Comparison of ENCODE assay signal across 18 cellular contexts in the genomic region with DNA sequence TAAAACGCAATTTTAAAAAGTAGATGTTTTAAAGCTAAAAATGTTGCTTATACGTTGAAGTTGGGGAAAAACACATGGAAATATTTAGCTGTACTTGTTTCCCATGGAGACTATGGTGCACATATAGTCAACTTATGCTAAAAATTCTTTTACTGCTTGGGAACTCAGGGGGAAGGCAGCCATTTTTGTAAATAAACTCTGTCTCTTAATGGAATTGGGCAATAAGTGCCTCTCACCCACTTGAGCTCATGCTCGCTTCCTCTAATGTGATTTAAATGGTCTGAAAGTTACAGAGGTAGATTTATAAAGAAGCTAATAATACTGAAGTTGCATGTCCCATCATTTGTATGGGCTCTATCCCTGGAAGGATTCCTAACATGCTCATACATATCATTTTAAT.
"Had no signal": no experiment of that assay in that cellular context is flagged by ENCODE, and none has a peak within 500 bp of the region (broad histone marks: within the 10 kb centered on the region; RNA-seq: fewer than 3 reads in every experiment).

No MANE protein-coding gene starts in this region.

- H3K4me1 ChIP-seq: ascending aorta, colonic mucosa, prostate gland, right atrium auricular region, tibial artery had no signal

- H3K9me3 ChIP-seq: ascending aorta, colonic mucosa, prostate gland, right atrium auricular region, tibial artery had no signal

- H3K27me3 Mint-ChIP-seq: activated naive CD4-positive, alpha-beta T cell treated with anti-CD3 and anti-CD28 coated beads, Interleukin-2, amount 50 U/mL, for 24 hours; central memory CD8-positive, alpha-beta T cell; naive thymus-derived CD4-positive, alpha-beta T cell had no signal

- DNase-seq: activated CD4-positive, alpha-beta T cell treated with anti-CD3 and anti-CD28 coated beads for 1 hour; activated gamma-delta T cell; colonic mucosa; endodermal cell; foreskin fibroblast; naive thymus-derived CD4-positive, alpha-beta T cell; stimulated activated CD4-positive, alpha-beta T cell treated with anti-CD3 and anti-CD28 coated beads, Interleukin-2, amount 100 ng/mL, for 24 hours; stimulated activated naive CD4-positive, alpha-beta T cell treated with Interleukin-2 at 50 U/mL for 16 hours; substantia nigra; tibial artery; WERI-Rb-1 had no signal

- H3K4me1 Mint-ChIP-seq: activated naive CD4-positive, alpha-beta T cell treated with anti-CD3 and anti-CD28 coated beads, Interleukin-2, amount 50 U/mL, for 24 hours; central memory CD8-positive, alpha-beta T cell; endodermal cell; memory B cell; naive thymus-derived CD4-positive, alpha-beta T cell had no signal

- H3K9me3 Mint-ChIP-seq: activated naive CD4-positive, alpha-beta T cell treated with anti-CD3 and anti-CD28 coated beads, Interleukin-2, amount 50 U/mL, for 24 hours; endodermal cell; memory B cell had no signal

- H3K27me3 ChIP-seq: ascending aorta, colonic mucosa, right atrium auricular region, tibial artery had no signal

- H3K36me3 Mint-ChIP-seq: activated naive CD4-positive, alpha-beta T cell treated with anti-CD3 and anti-CD28 coated beads, Interleukin-2, amount 50 U/mL, for 24 hours; memory B cell; naive thymus-derived CD4-positive, alpha-beta T cell had no signal

- H3K4me3 Mint-ChIP-seq: activated naive CD4-positive, alpha-beta T cell treated with anti-CD3 and anti-CD28 coated beads, Interleukin-2, amount 50 U/mL, for 24 hours; central memory CD8-positive, alpha-beta T cell; endodermal cell; memory B cell; naive thymus-derived CD4-positive, alpha-beta T cell had no signal

- H3K27ac Mint-ChIP-seq: activated naive CD4-positive, alpha-beta T cell treated with anti-CD3 and anti-CD28 coated beads, Interleukin-2, amount 50 U/mL, for 24 hours; endodermal cell; memory B cell; naive thymus-derived CD4-positive, alpha-beta T cell had no signal

- H3K36me3 ChIP-seq: ascending aorta, colonic mucosa, prostate gland, right atrium auricular region, tibial artery, WERI-Rb-1 had no signal

- H3K27ac ChIP-seq: ascending aorta, colonic mucosa, epithelial cell of prostate, prostate gland, right atrium auricular region, tibial artery, WERI-Rb-1 had no signal

- H3K4me3 ChIP-seq: ascending aorta, colonic mucosa, prostate gland, right atrium auricular region, tibial artery had no signal
